8 cellular contexts compared by ENCODE assay signal in genomic region chr4:74793757-74794340, GRCh38. TPM values are rescaled to one million over a fixed set of nuclear protein-coding genes. Genes with fewer than 3 reads are reported as not detected.
A peak's percentile ranks its signal among the peaks of the same experiment; 100 is the strongest.
DNase-seq lines count a peak whose midpoint lies in the region; ATAC-seq and TF ChIP-seq lines count a peak whose summit lies in the region.

No MANE protein-coding gene starts in this region.

- peaks cover 14% of the 10 kb centered on the region for H3K27me3 ChIP-seq in GM23338 (ENCODE audit: insufficient read depth)
- H3K27me3 ChIP-seq in left lung: peaks cover 0 to 48% of the 10 kb centered on the region in 2 donors
- no peaks in the 10 kb centered on the region for H3K27me3 ChIP-seq in thyroid gland

- H3K4me2 ChIP-seq in GM23338: peak overlapping the region; percentile 91

- no peaks in the 10 kb centered on the region for H3F3A ChIP-seq in GM23338 (replicated peaks; ENCODE audit: low read depth)

- no peaks in the 10 kb centered on the region for H3K9me3 ChIP-seq in left lung
- no peaks in the 10 kb centered on the region for H3K9me3 ChIP-seq in thyroid gland

- H3K36me3 Mint-ChIP-seq in GM23338 (ENCODE audit: low read depth): no peaks in the 10 kb centered on the region

- 4 to 12% methylated on average over 4 to 26 of the region's 39 CpGs for WGBS in thyroid gland, 2 donors

- no peak for DNase-seq in AG09319 (ENCODE audit: extremely low read depth, low read depth)
- peak; percentile 91 for DNase-seq in GM23338 (ENCODE audit: low spot score)
- peak; percentile 38 for DNase-seq in NCI-H526 treated with DMSO at 0.1 percent for 48 hours (lab: John Stamatoyannopoulos, UW)
- DNase-seq in coronary artery (ENCODE audit: low spot score): peak; percentile 73
- DNase-seq in left lung: peak; percentile 54 to 89
- peak; percentile 88 for DNase-seq in thyroid gland
- no peak for DNase-seq in cerebellar cortex (ENCODE audit: low spot score)

- peaks cover 19% of the 10 kb centered on the region for H3K4me1 Mint-ChIP-seq in GM23338

- peaks cover 20% of the 10 kb centered on the region; the same call in 1 of the 2 replicates for H3K4me1 ChIP-seq in GM23338 (ENCODE audit: insufficient read depth)
- peaks cover 0 to 9% of the 10 kb centered on the region in 2 donors for H3K4me1 ChIP-seq in left lung
- H3K4me1 ChIP-seq in thyroid gland: peaks cover 0 to 9% of the 10 kb centered on the region in 2 donors

- no peaks in the 10 kb centered on the region for H3K9me2 ChIP-seq in GM23338 (ENCODE audit: insufficient read depth)

- no peaks in the 10 kb centered on the region for H3K79me2 ChIP-seq in GM23338 (replicated peaks; ENCODE audit: insufficient read depth)

- peak overlapping the region; percentile 81 for H3K4me3 Mint-ChIP-seq in GM23338

- TF ChIP-seq CTCF in AG09319 (IDR thresholded peaks at IDR 0.05; ENCODE audit: low read depth, low read length) (peak; percentile 25), GM23338 (conservative IDR thresholded peaks at IDR 0.05; ENCODE audit: low read depth in 2 of 2) (peak; percentile 71 to 74), coronary artery (IDR thresholded peaks at IDR 0.05) (peak; percentile 27), left lung (IDR thresholded peaks at IDR 0.05) (no peak), thyroid gland (IDR thresholded peaks at IDR 0.05) (peak in 4 of 6 experiments; percentile 28 to 50 (median 44))

- H3K27ac Mint-ChIP-seq in GM23338: no peak overlapping the region

- H3K36me3 ChIP-seq in GM23338 (ENCODE audit: insufficient read depth) (no peaks in the 10 kb centered on the region), left lung (no peaks in the 10 kb centered on the region), thyroid gland (no peaks in the 10 kb centered on the region)

- H3K27ac ChIP-seq in GM23338 (ENCODE audit: low read depth): no peak overlapping the region
- H3K27ac ChIP-seq in coronary artery: peak overlapping the region; percentile 85 to 90
- peak overlapping the region; percentile 71 for H3K27ac ChIP-seq in left lung
- H3K27ac ChIP-seq in thyroid gland: peak overlapping the region; percentile 92 to 97 (median 95)

- no peaks in the 10 kb centered on the region for H4K20me1 ChIP-seq in GM23338 (replicated peaks; ENCODE audit: insufficient read depth)

- peak overlapping the region; percentile 99 for H2AFZ ChIP-seq in GM23338

- H3K27me3 Mint-ChIP-seq in GM23338 (ENCODE audit: insufficient read depth, low read depth, poor library complexity): peaks cover 22% of the 10 kb centered on the region

- peak overlapping the region; percentile 86 for H3K4me3 ChIP-seq in GM23338
- H3K4me3 ChIP-seq in coronary artery: peak overlapping the region; percentile 83
- peak overlapping the region; percentile 33 to 39 for H3K4me3 ChIP-seq in left lung
- peak overlapping the region in 2 of 3 donors; percentile 52 to 73 for H3K4me3 ChIP-seq in thyroid gland (replicated peaks in 1 of 3)

- no peaks in the 10 kb centered on the region for H3K9me3 Mint-ChIP-seq in GM23338

- peak in 1 of 2 donors; percentile 60 for TF ChIP-seq POLR2A in thyroid gland (IDR thresholded peaks at IDR 0.05)

- intact Hi-C loops in left lung (cut with DNase I): no loop called here
- intact Hi-C loops in thyroid gland (cut with DNase I): no loop called here

- ATAC-seq in GM23338: peak; percentile 93
- peak; percentile 89 for ATAC-seq in left lung
- no peak for ATAC-seq in GM19467 (IDR thresholded peaks at IDR 0.05; ENCODE audit: unreplicated experiment)

TF ChIP-seq in GM23338, 12 proteins besides CTCF, POLR2A, EP300 and RAD21:
- TF ChIP-seq POLR2AphosphoS5 (IDR thresholded peaks at IDR 0.05; ENCODE audit: low read depth) (0 out of 2 replicates have a peak, but pooled peaks have one; percentile 28), NANOG (IDR thresholded peaks at IDR 0.05; ENCODE audit: borderline replicate concordance) (no peak)

RNA-seq across cellular contexts. Expression of gene BTC, which starts 0.5 kb away (rescaled TPM):
- 0.23 and 0.59 TPM in 2 replicates for total RNA-seq in GM23338 (2014; rRNA removed; shearing (Covaris generic))
- 0.18 TPM in 1 of 2 replicates, not detected in the other for polyA plus RNA-seq in GM23338 (2016; fragmentation: Nextera tagmentation; extraction: Ambion mirVana)
- total RNA-seq in left lung: 1 to 10 TPM; 4.4 to 7.3 TPM
- 1 to 10 TPM; 6.2 to 7.9 (median 7.6) TPM for total RNA-seq in thyroid gland

Comparison
In these comparisons a context has a peak if more than half of its experiments do, and no peak if none do; other contexts are left out.
1. DNase-seq: peak in GM23338 (single experiment), NCI-H526 treated with DMSO at 0.1 percent for 48 hours (single experiment), coronary artery (single experiment), left lung (2 of 2) and thyroid gland (2 of 2); none in AG09319 (single experiment) and cerebellar cortex (single experiment).
2. CTCF ChIP-seq: peak in AG09319 (single experiment), GM23338 (2 of 2), coronary artery (single experiment) and thyroid gland (4 of 6); none in left lung (0 of 2).
3. H3K4me3 ChIP-seq: peak in every context shown above with its lines; median percentile 86 in GM23338; 83 in coronary artery; 62 in thyroid gland; 36 in left lung.